21 cellular contexts compared by ENCODE assay signal in the genomic region with DNA sequence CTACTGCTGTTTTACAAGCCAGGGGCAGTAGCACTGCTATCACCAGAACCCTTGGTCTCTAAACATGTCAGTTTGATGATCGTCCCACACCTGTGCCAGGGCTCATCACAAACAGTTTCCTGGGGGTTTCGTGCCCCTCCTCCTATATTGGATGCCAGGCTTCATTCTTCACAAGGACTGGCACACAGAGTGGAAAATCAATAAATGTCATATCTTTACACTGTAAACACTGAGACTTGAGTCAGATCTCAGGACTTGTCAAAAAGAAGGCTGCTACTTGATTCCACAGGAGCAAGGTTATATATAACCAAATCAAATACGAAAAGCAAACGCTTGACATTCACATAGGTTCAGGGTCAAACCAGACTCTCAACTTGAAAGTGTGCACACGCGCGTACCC. TPM values are rescaled to one million over a fixed set of nuclear protein-coding genes. Genes with fewer than 3 reads are reported as not detected.
DNase-seq lines count a peak whose midpoint lies in the region; ATAC-seq, FAIRE-seq and TF ChIP-seq lines count a peak whose summit lies in the region.
"Had no signal": no experiment of that assay in that cellular context is flagged by ENCODE, and none has a peak within 500 bp of the region (broad histone marks: within the 10 kb centered on the region; RNA-seq: fewer than 3 reads in every experiment).

No MANE protein-coding gene starts in this region.

- no peaks in the 10 kb centered on the region for H3K4me1 Mint-ChIP-seq in progenitor cell of endocrine pancreas (ENCODE audit: low read depth)
- peaks cover 0 to 1% (median 0%) of the 10 kb centered on the region in 4 donors for H3K4me1 Mint-ChIP-seq in CD4-positive, alpha-beta memory T cell
- H3K4me1 Mint-ChIP-seq: CD8-positive, alpha-beta memory T cell had no signal

- TF ChIP-seq EP300 in HepG2 (IDR thresholded peaks at IDR 0.05; ENCODE audit: low read depth in 2 of 2, low read length in 2 of 2) (no peak), HepG2 (CRISPR knock-in tag; IDR thresholded peaks at IDR 0.05; ENCODE audit: borderline replicate concordance) (no peak)

- peak overlapping the region; percentile 52 for H3K27ac Mint-ChIP-seq in progenitor cell of endocrine pancreas
- no peak overlapping the region for H3K27ac Mint-ChIP-seq in CD4-positive, alpha-beta memory T cell

- H3K27me3 ChIP-seq in HepG2 (ENCODE audit: control insufficient read depth in 1 of 2, insufficient read depth in 2 of 2, low read length in 2 of 2) (no peaks in the 10 kb centered on the region), right lobe of liver (no peaks in the 10 kb centered on the region)
- no peaks in the 10 kb centered on the region for H3K27me3 ChIP-seq in CD4-positive, alpha-beta memory T cell (ENCODE audit: insufficient read depth, low read length)

- H3K4me1 ChIP-seq in HepG2 (ENCODE audit: insufficient read depth, low read length) (peaks cover 11% of the 10 kb centered on the region), right lobe of liver (no peaks in the 10 kb centered on the region)
- no peaks in the 10 kb centered on the region for H3K4me1 ChIP-seq in CD4-positive, alpha-beta memory T cell (ENCODE audit: insufficient read depth, low read length)

- TF ChIP-seq CTCF in HepG2 (CRISPR knock-in tag; IDR thresholded peaks at IDR 0.05) (no peak), right lobe of liver (IDR thresholded peaks at IDR 0.05) (no peak), RWPE1 (conservative IDR thresholded peaks at IDR 0.05; ENCODE audit: low read depth) (no peak), progenitor cell of endocrine pancreas (IDR thresholded peaks at IDR 0.05; ENCODE audit: unreplicated experiment) (no peak)

- intact Hi-C loops in HepG2 (cut with micrococcal nuclease; ENCODE audit: unreplicated experiment) (no loop called here), right lobe of liver (cut with DNase I) (no loop called here)
- intact Hi-C loops in CD4-positive, alpha-beta memory T cell (cut with micrococcal nuclease): no loop called here

- H3K4me3 ChIP-seq in HepG2 (replicated peaks in 1 of 3; ENCODE audit: insufficient read depth in 1 of 3, low read depth in 2 of 3, low read length in 3 of 3) (no peak overlapping the region), right lobe of liver (no peak overlapping the region)
- no peak overlapping the region for H3K4me3 ChIP-seq in CD4-positive, alpha-beta memory T cell (ENCODE audit: low read length in 2 of 2)
- H3K4me3 ChIP-seq: GM12878 had no signal

- H3K36me3 Mint-ChIP-seq in progenitor cell of endocrine pancreas (ENCODE audit: insufficient read depth): peaks cover 47% of the 10 kb centered on the region
- peaks cover 65 to 81% of the 10 kb centered on the region in 2 donors for H3K36me3 Mint-ChIP-seq in CD4-positive, alpha-beta memory T cell

- TF ChIP-seq RAD21 in HepG2 (CRISPR knock-in tag; IDR thresholded peaks at IDR 0.05): no peak

- H3K27me3 Mint-ChIP-seq in progenitor cell of endocrine pancreas: no peaks in the 10 kb centered on the region
- no peaks in the 10 kb centered on the region for H3K27me3 Mint-ChIP-seq in CD4-positive, alpha-beta memory T cell
- H3K27me3 Mint-ChIP-seq: CD8-positive, alpha-beta memory T cell had no signal

- ATAC-seq in HepG2 (no peak), right lobe of liver (no peak)
- ATAC-seq: GM12878 had no signal

- H3K36me3 ChIP-seq in HepG2 (replicated peaks in 1 of 2; ENCODE audit: control insufficient read depth in 1 of 2, insufficient read depth in 2 of 2, low read length in 2 of 2) (peaks cover 16 to 71% of the 10 kb centered on the region in 2 experiments), right lobe of liver (peaks cover 6 to 83% (median 36%) of the 10 kb centered on the region in 4 donors)
- H3K36me3 ChIP-seq in CD4-positive, alpha-beta memory T cell (ENCODE audit: insufficient read depth, low read length): peaks cover 69% of the 10 kb centered on the region

- POLR2A ChIA-PET in HepG2 (lab: Yijun Ruan, JAX) (no interaction called here), RWPE1 (lab: Yijun Ruan, JAX; ENCODE audit: low non-redundant PET) (interaction anchor here (0.6 kb wide), 1 partner anchor 135 kb away, joined by 6 read pairs; no protein-coding TSS in a partner anchor)
- POLR2A ChIA-PET in CD4-positive, alpha-beta memory T cell (lab: Charles Lee; ENCODE audit: partially characterized antibody): no interaction called here

- CTCF ChIA-PET in HepG2 (lab: Yijun Ruan, JAX; ENCODE audit: low intra/inter-chr PET ratio, low total read pairs): no interaction called here
- CTCF ChIA-PET in RWPE1 (lab: Yijun Ruan, JAX): no interaction called here
- CTCF ChIA-PET in CD4-positive, alpha-beta memory T cell (lab: Charles Lee; ENCODE audit: partially characterized antibody): interaction anchor here (1.0 to 1.3 kb wide), 2 partner anchors 162 to 164 kb away, joined by 3 to 6 read pairs; no protein-coding TSS in a partner anchor

- no peak for TF ChIP-seq POLR2A in HepG2 (IDR thresholded peaks at IDR 0.05; ENCODE audit: insufficient read depth in 1 of 2, low read depth in 2 of 2, low read length in 2 of 2)
- TF ChIP-seq POLR2A in right lobe of liver (IDR thresholded peaks at IDR 0.05): no peak

- DNase-seq in HepG2 (ENCODE audit: low spot score) (peak; percentile 36), right lobe of liver (no peak), RWPE1 (ENCODE audit: low spot score) (no peak), progenitor cell of endocrine pancreas (ENCODE audit: low spot score, unreplicated experiment) (no peak)
- DNase-seq in CD4-positive, alpha-beta memory T cell: no peak
- DNase-seq in activated naive CD4-positive, alpha-beta T cell (lab: John Stamatoyannopoulos, UW): no peak
- DNase-seq: ACHN; AML-193; C1 segment of cervical spinal cord; CD8-positive, alpha-beta memory T cell; DMS 273 treated with DMSO at 0.1 percent for 48 hours; EL; GDM1; GOT3; HCEC 1CT had no signal

- no peak overlapping the region for H3K4me3 Mint-ChIP-seq in progenitor cell of endocrine pancreas (ENCODE audit: low read depth)
- H3K4me3 Mint-ChIP-seq in CD4-positive, alpha-beta memory T cell: no peak overlapping the region
- H3K4me3 Mint-ChIP-seq: CD8-positive, alpha-beta memory T cell had no signal

- in situ Hi-C loops in HepG2 (cut with HindIII; ENCODE audit: extremely low pct_ligation_motif_present, low pct_unique_long_range_greater_than_20kb): no loop called here

- H3K9me3 Mint-ChIP-seq in progenitor cell of endocrine pancreas (ENCODE audit: low read depth): no peaks in the 10 kb centered on the region
- H3K9me3 Mint-ChIP-seq in CD4-positive, alpha-beta memory T cell: no peaks in the 10 kb centered on the region
- H3K9me3 Mint-ChIP-seq: CD8-positive, alpha-beta memory T cell had no signal

- 93% methylated on average over 7 of the region's 7 CpGs for WGBS in HepG2 (ENCODE audit: low lambda C conversion rate)
- 96% methylated on average over 7 of the region's 7 CpGs for WGBS in right lobe of liver (ENCODE audit: insufficient coverage, low coverage, low lambda C conversion rate, missing lambda C conversion rate)

- H3K27ac ChIP-seq in HepG2 (ENCODE audit: extremely low read length, insufficient read depth, low read length) (no peak overlapping the region), right lobe of liver (no peak overlapping the region), RWPE1 (peak overlapping the region; percentile 21; the same call in 1 of the 2 replicates)
- H3K27ac ChIP-seq in CD4-positive, alpha-beta memory T cell (ENCODE audit: low read depth, low read length): no peak overlapping the region
- H3K27ac ChIP-seq: 22Rv1 had no signal

- no peak overlapping the region for H2AFZ ChIP-seq in HepG2 (ENCODE audit: low read length)

- H4K20me1 ChIP-seq in HepG2 (ENCODE audit: insufficient read depth, low read length): no peaks in the 10 kb centered on the region

- no peaks in the 10 kb centered on the region for H3K79me2 ChIP-seq in HepG2 (ENCODE audit: insufficient read depth, low read length)

- H3K4me2 ChIP-seq in HepG2 (ENCODE audit: low read depth, low read length): no peak overlapping the region

- no peak overlapping the region for H3K9ac ChIP-seq in HepG2 (ENCODE audit: insufficient read depth, low read depth, low read length)

- H3K9me3 ChIP-seq in HepG2 (ENCODE audit: low read length) (no peaks in the 10 kb centered on the region), right lobe of liver (no peaks in the 10 kb centered on the region)
- H3K9me3 ChIP-seq in CD4-positive, alpha-beta memory T cell (ENCODE audit: control insufficient read depth in 1 of 2, low read length in 2 of 2): no peaks in the 10 kb centered on the region

- BruUV-seq in HepG2 (replicated peaks; lab: Mats Ljungman, UMichigan): no TSS peak

- peak; percentile 51 for FAIRE-seq in HepG2 (lab: Jason Lieb, UNC)
- FAIRE-seq: A204.1, D721Med, GM12878, H54 had no signal

TF ChIP-seq in HepG2, 621 proteins besides CTCF, POLR2A, EP300 and RAD21 (continues in another document):
- TF ChIP-seq HDAC6 (IDR thresholded peaks at IDR 0.05; ENCODE audit: low read depth, low read length) (no peak), ZNF567 (CRISPR knock-in tag; IDR thresholded peaks at IDR 0.05; ENCODE audit: borderline replicate concordance) (no peak)

RNA-seq across cellular contexts. Expression of a gene that starts 39.3 kb away (rescaled TPM):
- total RNA-seq in HepG2 (2016; rRNA removed; fragmentation: Illumina TruSeq; extraction: Trizol) (0.31 TPM in 1 of 2 replicates, not detected in the other), right lobe of liver (under 1 TPM in 3 of 6 experiments, not detected in 3; 0.64 to 0.75 (median 0.71) TPM), progenitor cell of endocrine pancreas (3.0 and 3.5 TPM in 2 replicates)
- not detected in 2 replicates for total RNA-seq in HepG2 (2016; cell fraction: cytosol; rRNA removed; fragmentation: Illumina TruSeq; extraction: Trizol; ENCODE audit: low read depth)
- not detected in 2 replicates for total RNA-seq in HepG2 (2016; cell fraction: insoluble cytoplasmic fraction; rRNA removed; fragmentation: Illumina TruSeq; extraction: Trizol)
- total RNA-seq in HepG2 (2016; cell fraction: membrane; rRNA removed; fragmentation: Illumina TruSeq; extraction: Trizol): not detected in 2 replicates
- total RNA-seq in HepG2 (2016; cell fraction: nucleus; rRNA removed; fragmentation: Illumina TruSeq; extraction: Trizol): not detected in 2 replicates
- polyA plus RNA-seq in HepG2 (2011; rRNA removed): 0.54 and 1.1 TPM in 2 replicates
- 0.15 and 0.23 TPM in 2 replicates for polyA plus RNA-seq in HepG2 (2011; cell fraction: cytosol; rRNA removed)
- polyA plus RNA-seq in HepG2 (2011; cell fraction: nucleus; rRNA removed): 4.7 and 5.2 TPM in 2 replicates
- polyA plus RNA-seq in HepG2 (2012): 0.76 and 1.5 TPM in 2 replicates
- not detected in 2 replicates for polyA plus RNA-seq in HepG2 (2016; cell fraction: cytosol; fragmentation: Illumina TruSeq; extraction: Trizol; ENCODE audit: low read depth)
- polyA plus RNA-seq in HepG2 (2016; cell fraction: insoluble cytoplasmic fraction; fragmentation: Illumina TruSeq; extraction: Trizol; ENCODE audit: low read depth): 0.15 TPM in 1 of 2 replicates, not detected in the other
- polyA plus RNA-seq in HepG2 (2016; cell fraction: membrane; fragmentation: Illumina TruSeq; extraction: Trizol; ENCODE audit: low read depth): 0.09 TPM in 1 of 2 replicates, not detected in the other
- polyA plus RNA-seq in HepG2 (2016; cell fraction: nucleus; fragmentation: Illumina TruSeq; extraction: Trizol; ENCODE audit: insufficient read depth, low read depth): 2.0 TPM in 1 of 2 replicates, not detected in the other
- polyA minus RNA-seq in HepG2 (2011; rRNA and poly(A)+ RNA removed; ENCODE audit: low replicate concordance): 0.66 and 1.0 TPM in 2 replicates
- polyA minus RNA-seq in HepG2 (2011; cell fraction: cytosol; rRNA and poly(A)+ RNA removed): not detected in 2 replicates
- 0.64 and 1.6 TPM in 2 replicates for polyA minus RNA-seq in HepG2 (2011; cell fraction: nucleus; rRNA and poly(A)+ RNA removed)
- total RNA-seq in CD4-positive, alpha-beta memory T cell: 1 to 10 TPM; 1.3 to 3.1 TPM
- polyA plus RNA-seq in CD4-positive, alpha-beta memory T cell: not detected
- polyA plus RNA-seq: BJ; CD8-positive, alpha-beta memory T cell had no signal
